In genomic region chr21:42313501-42313969, GRCh38 we compare ENCODE assay signal across 13 cellular contexts. TPM values are rescaled to one million over a fixed set of nuclear protein-coding genes. Genes with fewer than 3 reads are reported as not detected.
DNase-seq lines count a peak whose midpoint lies in the region; ATAC-seq and TF ChIP-seq lines count a peak whose summit lies in the region.
"Had no signal": no experiment of that assay in that cellular context is flagged by ENCODE, and none has a peak within 500 bp of the region (broad histone marks: within the 10 kb centered on the region; RNA-seq: fewer than 3 reads in every experiment).

No MANE protein-coding gene starts in this region.

- H3K27me3 ChIP-seq in upper lobe of right lung: peaks cover 2% of the 10 kb centered on the region
- H3K27me3 ChIP-seq: body of pancreas had no signal

- H3K4me3 ChIP-seq in upper lobe of right lung: no peak overlapping the region
- H3K4me3 ChIP-seq: body of pancreas had no signal

- intact Hi-C loops in natural killer cell (cut with micrococcal nuclease): no loop called here
- intact Hi-C loops in upper lobe of right lung (cut with DNase I): no loop called here

- no peak for ATAC-seq in natural killer cell treated with Interleukin-12 subunit alpha and Interleukin-12 subunit beta and Interleukin-15 and Interleukin-18, amount 100 ng/mL, for 72 hours
- no peak for ATAC-seq in natural killer cell
- ATAC-seq in upper lobe of right lung: no peak
- ATAC-seq: body of pancreas, T-cell had no signal

- no peak overlapping the region for H3K27ac Mint-ChIP-seq in natural killer cell treated with Interleukin-12 subunit alpha and Interleukin-12 subunit beta and Interleukin-15 and Interleukin-18, amount 100 ng/mL, for 72 hours
- H3K27ac Mint-ChIP-seq in natural killer cell (no peak overlapping the region), endothelial cell (ENCODE audit: unreplicated experiment) (peak overlapping the region; percentile 21)
- H3K27ac Mint-ChIP-seq: T-cell had no signal

- no peaks in the 10 kb centered on the region for H3K4me1 Mint-ChIP-seq in natural killer cell treated with Interleukin-12 subunit alpha and Interleukin-12 subunit beta and Interleukin-15 and Interleukin-18, amount 100 ng/mL, for 72 hours (ENCODE audit: low read depth in 2 of 2)
- H3K4me1 Mint-ChIP-seq in natural killer cell (no peaks in the 10 kb centered on the region), endothelial cell (ENCODE audit: unreplicated experiment) (peaks cover 8% of the 10 kb centered on the region)

- H3K4me3 Mint-ChIP-seq in natural killer cell treated with Interleukin-12 subunit alpha and Interleukin-12 subunit beta and Interleukin-15 and Interleukin-18, amount 100 ng/mL, for 72 hours: no peak overlapping the region
- H3K4me3 Mint-ChIP-seq in natural killer cell: no peak overlapping the region
- H3K4me3 Mint-ChIP-seq in endothelial cell (ENCODE audit: unreplicated experiment): no peak overlapping the region
- H3K4me3 Mint-ChIP-seq: T-cell had no signal

- H3K27me3 Mint-ChIP-seq in natural killer cell treated with Interleukin-12 subunit alpha and Interleukin-12 subunit beta and Interleukin-15 and Interleukin-18, amount 100 ng/mL, for 72 hours: peaks cover 0 to 4% of the 10 kb centered on the region in 2 donors
- H3K27me3 Mint-ChIP-seq in natural killer cell (ENCODE audit: low read depth in 2 of 2): peaks cover 0 to 6% of the 10 kb centered on the region in 2 donors
- H3K27me3 Mint-ChIP-seq in endothelial cell (ENCODE audit: unreplicated experiment): peaks cover 5% of the 10 kb centered on the region
- H3K27me3 Mint-ChIP-seq: T-cell had no signal

- DNase-seq in natural killer cell treated with Interleukin-12 subunit alpha and Interleukin-12 subunit beta and Interleukin-15 and Interleukin-18, amount 100 ng/mL, for 72 hours (ENCODE audit: low spot score): peak; percentile 44
- DNase-seq in natural killer cell: no peak
- peak; percentile 90 for DNase-seq in NCI-H69 (lab: John Stamatoyannopoulos, UW)
- no peak for DNase-seq in endothelial cell (ENCODE audit: low spot score)
- DNase-seq in upper lobe of right lung: peak; percentile 63
- no peak for DNase-seq in mesenteric fat pad (ENCODE audit: low spot score)
- no peak for DNase-seq in stimulated activated CD4-positive, alpha-beta T cell treated with anti-CD3 and anti-CD28 coated beads, Interleukin-1b, Interleukin-23, amount 100 ng/mL, for 48 hours
- no peak for DNase-seq in T1000 (lab: John Stamatoyannopoulos, UW)
- DNase-seq: AML-193, T-cell had no signal

- no peaks in the 10 kb centered on the region for H3K36me3 ChIP-seq in upper lobe of right lung

- no peaks in the 10 kb centered on the region for H3K9me3 ChIP-seq in upper lobe of right lung
- H3K9me3 ChIP-seq: body of pancreas had no signal

- H3K27ac ChIP-seq in upper lobe of right lung: no peak overlapping the region
- H3K27ac ChIP-seq: body of pancreas had no signal

- peaks cover 18% of the 10 kb centered on the region for H3K4me1 ChIP-seq in upper lobe of right lung

- H3K36me3 Mint-ChIP-seq in natural killer cell treated with Interleukin-12 subunit alpha and Interleukin-12 subunit beta and Interleukin-15 and Interleukin-18, amount 100 ng/mL, for 72 hours: no peaks in the 10 kb centered on the region
- H3K36me3 Mint-ChIP-seq in natural killer cell (no peaks in the 10 kb centered on the region), endothelial cell (ENCODE audit: low read depth, unreplicated experiment) (no peaks in the 10 kb centered on the region)
- H3K36me3 Mint-ChIP-seq: T-cell had no signal

- H3K9me3 Mint-ChIP-seq in natural killer cell treated with Interleukin-12 subunit alpha and Interleukin-12 subunit beta and Interleukin-15 and Interleukin-18, amount 100 ng/mL, for 72 hours: no peaks in the 10 kb centered on the region
- no peaks in the 10 kb centered on the region for H3K9me3 Mint-ChIP-seq in natural killer cell
- no peaks in the 10 kb centered on the region for H3K9me3 Mint-ChIP-seq in endothelial cell (ENCODE audit: unreplicated experiment)
- H3K9me3 Mint-ChIP-seq: T-cell had no signal

- TF ChIP-seq CTCF in natural killer cell (IDR thresholded peaks at IDR 0.05): no peak
- TF ChIP-seq CTCF in endothelial cell (IDR thresholded peaks at IDR 0.05; ENCODE audit: unreplicated experiment): no peak
- TF ChIP-seq CTCF in upper lobe of right lung (IDR thresholded peaks at IDR 0.05): no peak

RNA-seq across cellular contexts. Expression of gene TFF3, which starts 1.7 kb away (rescaled TPM):
- not detected for total RNA-seq in natural killer cell treated with Interleukin-12 subunit alpha and Interleukin-12 subunit beta and Interleukin-15 and Interleukin-18, amount 100 ng/mL, for 72 hours
- total RNA-seq in natural killer cell: not detected
- total RNA-seq in endothelial cell (ENCODE audit: unreplicated experiment): not detected
- total RNA-seq in upper lobe of right lung: 19.6 TPM
- total RNA-seq in mesenteric fat pad: 5.5 TPM
- total RNA-seq: pulmonary artery endothelial cell had no signal

RNA-seq across cellular contexts. Expression of gene TFF2, which starts 37.3 kb away (rescaled TPM):
- not detected for total RNA-seq in natural killer cell treated with Interleukin-12 subunit alpha and Interleukin-12 subunit beta and Interleukin-15 and Interleukin-18, amount 100 ng/mL, for 72 hours
- total RNA-seq in natural killer cell: not detected
- total RNA-seq in endothelial cell (ENCODE audit: unreplicated experiment): not detected
- total RNA-seq in upper lobe of right lung: not detected
- not detected for total RNA-seq in mesenteric fat pad
- total RNA-seq: kidney epithelial cell, pulmonary artery endothelial cell had no signal

RNA-seq across cellular contexts. Expression of gene TFF1, which starts 52.8 kb away (rescaled TPM):
- not detected for total RNA-seq in natural killer cell treated with Interleukin-12 subunit alpha and Interleukin-12 subunit beta and Interleukin-15 and Interleukin-18, amount 100 ng/mL, for 72 hours
- total RNA-seq in natural killer cell: not detected
- total RNA-seq in endothelial cell (ENCODE audit: unreplicated experiment): not detected
- total RNA-seq in upper lobe of right lung: not detected
- not detected for total RNA-seq in mesenteric fat pad
- total RNA-seq: kidney epithelial cell, pulmonary artery endothelial cell had no signal

Comparison
In these comparisons a context has a peak if more than half of its experiments do, and no peak if none do; other contexts are left out.
1. DNase-seq: peak in natural killer cell treated with Interleukin-12 subunit alpha and Interleukin-12 subunit beta and Interleukin-15 and Interleukin-18, amount 100 ng/mL, for 72 hours (single experiment), NCI-H69 (single experiment) and upper lobe of right lung (single experiment); none in natural killer cell (single experiment), endothelial cell (single experiment), mesenteric fat pad (single experiment), stimulated activated CD4-positive, alpha-beta T cell treated with anti-CD3 and anti-CD28 coated beads, Interleukin-1b, Interleukin-23, amount 100 ng/mL, for 48 hours (single experiment) and T1000 (single experiment).